In genomic region chr7:1925349-1925748, GRCh38 we compare ENCODE assay signal across 10 cellular contexts.
DNase-seq lines count a peak whose midpoint lies in the region; ATAC-seq and TF ChIP-seq lines count a peak whose summit lies in the region.
"Had no signal": no experiment of that assay in that cellular context is flagged by ENCODE, and none has a peak within 500 bp of the region (broad histone marks: within the 10 kb centered on the region; RNA-seq: fewer than 3 reads in every experiment).

No MANE protein-coding gene starts in this region.

- H3K4me3 Mint-ChIP-seq in activated T-cell treated with anti-CD3 and anti-CD28 coated beads, Interleukin-2, amount 50 U/mL, for 24 hours: peak overlapping the region; percentile 1

- peaks cover 0 to 28% (median 2%) of the 10 kb centered on the region in 6 donors for H3K36me3 ChIP-seq in spleen
- no peaks in the 10 kb centered on the region for H3K36me3 ChIP-seq in smooth muscle cell (ENCODE audit: low read depth)
- H3K36me3 ChIP-seq: tibial artery had no signal

- peaks cover 68% of the 10 kb centered on the region for H3K4me1 Mint-ChIP-seq in activated T-cell treated with anti-CD3 and anti-CD28 coated beads, Interleukin-2, amount 50 U/mL, for 24 hours (ENCODE audit: low read depth)

- peaks cover 5% of the 10 kb centered on the region for H3F3A ChIP-seq in smooth muscle cell (ENCODE audit: low read depth)

- no peak overlapping the region for H3K27ac ChIP-seq in spleen
- no peak overlapping the region for H3K27ac ChIP-seq in smooth muscle cell (ENCODE audit: low read depth)
- H3K27ac ChIP-seq: heart right ventricle, tibial artery had no signal

- H3K4me2 ChIP-seq in smooth muscle cell: no peak overlapping the region

- no peaks in the 10 kb centered on the region for H3K27me3 ChIP-seq in spleen (replicated peaks in 1 of 7)
- H3K27me3 ChIP-seq in smooth muscle cell (ENCODE audit: low read depth): no peaks in the 10 kb centered on the region
- H3K27me3 ChIP-seq: heart right ventricle, tibial artery had no signal

- DNase-seq in activated T-cell treated with anti-CD3 and anti-CD28 coated beads, Interleukin-2, amount 50 U/mL, for 24 hours: no peak
- no peak for DNase-seq in activated T-cell treated with anti-CD3 and anti-CD28 coated beads, Interleukin-2, amount 50 U/mL, for 1 hour
- DNase-seq in NB4 (ENCODE audit: low read depth) (peak; percentile 75), astrocyte of the spinal cord (ENCODE audit: low read depth, low spot score) (no peak), spleen (peak; percentile 32), NCI-H1092 treated with DMSO at 0.1 percent for 48 hours (lab: John Stamatoyannopoulos, UW) (no peak), smooth muscle cell (lab: John Stamatoyannopoulos, UW; ENCODE audit: unreplicated experiment) (no peak)
- DNase-seq: tibial artery had no signal

- TF ChIP-seq POLR2A in NB4 (IDR thresholded peaks at IDR 0.05; ENCODE audit: extremely low read depth, insufficient read length): no peak
- no peak for TF ChIP-seq POLR2A in spleen (IDR thresholded peaks at IDR 0.05)

- no peaks in the 10 kb centered on the region for H3K9me3 Mint-ChIP-seq in activated T-cell treated with anti-CD3 and anti-CD28 coated beads, Interleukin-2, amount 50 U/mL, for 24 hours

- H3K4me1 ChIP-seq in spleen: peaks cover 11 to 89% (median 51%) of the 10 kb centered on the region in 6 donors
- no peaks in the 10 kb centered on the region for H3K4me1 ChIP-seq in smooth muscle cell (ENCODE audit: low read depth)
- H3K4me1 ChIP-seq: tibial artery had no signal

- H3K36me3 Mint-ChIP-seq in activated T-cell treated with anti-CD3 and anti-CD28 coated beads, Interleukin-2, amount 50 U/mL, for 24 hours (ENCODE audit: low read depth): peaks cover 24% of the 10 kb centered on the region

- ATAC-seq in HG02798 (IDR thresholded peaks at IDR 0.05; ENCODE audit: poor library complexity, unreplicated experiment): no peak
- ATAC-seq: heart right ventricle had no signal

- in situ Hi-C loops in astrocyte of the spinal cord (cut with HindIII; ENCODE audit: low sequenced_read_pairs): no loop called here

- 74 to 86% (median 83%) methylated on average over 12 of the region's 12 CpGs for WGBS in spleen, 5 donors
- WGBS in smooth muscle cell (ENCODE audit: low lambda C conversion rate): 85% methylated on average over 12 of the region's 12 CpGs

- intact Hi-C loops in spleen (cut with DNase I; ENCODE audit: low total_unique reads): no loop called here

- H3K79me2 ChIP-seq in smooth muscle cell (ENCODE audit: low read depth): no peaks in the 10 kb centered on the region

- TF ChIP-seq CTCF in NB4 (IDR thresholded peaks at IDR 0.05; ENCODE audit: low read depth, low read length) (peak; percentile 69), astrocyte of the spinal cord (IDR thresholded peaks at IDR 0.05; ENCODE audit: low read depth, low read length) (peak; percentile 32), spleen (IDR thresholded peaks at IDR 0.05 in 8 of 11, conservative IDR thresholded peaks at IDR 0.05 in 3 of 11) (peak in 1 of 11 experiments; percentile 20), smooth muscle cell (IDR thresholded peaks at IDR 0.05; ENCODE audit: borderline replicate concordance, insufficient read depth, poor library complexity, severe bottlenecking) (no peak)

- no peak overlapping the region for H2AFZ ChIP-seq in smooth muscle cell (ENCODE audit: low read depth)

- no peaks in the 10 kb centered on the region for H3K27me3 Mint-ChIP-seq in activated T-cell treated with anti-CD3 and anti-CD28 coated beads, Interleukin-2, amount 50 U/mL, for 24 hours

- H3K9me3 ChIP-seq in spleen (no peaks in the 10 kb centered on the region), smooth muscle cell (replicated peaks; ENCODE audit: low read depth) (no peaks in the 10 kb centered on the region)
- H3K9me3 ChIP-seq: heart right ventricle, tibial artery had no signal

- H3K4me3 ChIP-seq in NB4 (ENCODE audit: low read depth, low read length) (no peak overlapping the region), astrocyte of the spinal cord (ENCODE audit: low read depth, low read length) (no peak overlapping the region), spleen (no peak overlapping the region), smooth muscle cell (no peak overlapping the region)
- H3K4me3 ChIP-seq: heart right ventricle, tibial artery had no signal

- no peak overlapping the region for H3K9ac ChIP-seq in smooth muscle cell (ENCODE audit: low read depth)

- H4K20me1 ChIP-seq in smooth muscle cell (ENCODE audit: low read depth): peaks cover 26% of the 10 kb centered on the region

- no peak overlapping the region for H3K27ac Mint-ChIP-seq in activated T-cell treated with anti-CD3 and anti-CD28 coated beads, Interleukin-2, amount 50 U/mL, for 24 hours

Comparison
In these comparisons a context has a peak if more than half of its experiments do, and no peak if none do; other contexts are left out.
1. DNase-seq: peak in NB4 (single experiment) and spleen (single experiment); none in activated T-cell treated with anti-CD3 and anti-CD28 coated beads, Interleukin-2, amount 50 U/mL, for 24 hours (single experiment), activated T-cell treated with anti-CD3 and anti-CD28 coated beads, Interleukin-2, amount 50 U/mL, for 1 hour (single experiment), astrocyte of the spinal cord (single experiment), NCI-H1092 treated with DMSO at 0.1 percent for 48 hours (single experiment) and smooth muscle cell (single experiment).